Comparison of ENCODE assay signal across 8 cellular contexts in genomic region chr15:47711654-47712053, GRCh38. TPM values are rescaled to one million over a fixed set of nuclear protein-coding genes. Genes with fewer than 3 reads are reported as not detected.
DNase-seq lines count a peak whose midpoint lies in the region; ATAC-seq, FAIRE-seq and TF ChIP-seq lines count a peak whose summit lies in the region.

No MANE protein-coding gene starts in this region.

- H3K4me1 Mint-ChIP-seq in nephron progenitor cell = peaks cover 28% of the 10 kb centered on the region

- BruUV-seq in K562 (replicated peaks; lab: Mats Ljungman, UMichigan) = no TSS peak

- no peaks in the 10 kb centered on the region for H3K9me3 Mint-ChIP-seq in nephron progenitor cell

- H3K4me2 ChIP-seq in K562 (ENCODE audit: insufficient read depth, low read length) = no peak overlapping the region

- POLR2A ChIA-PET in K562 (lab: Yijun Ruan, JAX) = no interaction called here

- peak; percentile 52 for TF ChIP-seq RAD21 in Ishikawa (IDR thresholded peaks at IDR 0.05; ENCODE audit: low read depth)
- peak in 1 of 2 experiments; percentile 25; a peak in 1 of 4 replicates for TF ChIP-seq RAD21 in K562 (CRISPR knock-in tag; conservative IDR thresholded peaks at IDR 0.05 in 1 of 2, IDR thresholded peaks at IDR 0.05 in 1 of 2)

- TF ChIP-seq POLR2A in K562 (conservative IDR thresholded peaks at IDR 0.05) = no peak
- TF ChIP-seq POLR2A in sigmoid colon (IDR thresholded peaks at IDR 0.05) = no peak

- no peaks in the 10 kb centered on the region for H3K36me3 Mint-ChIP-seq in nephron progenitor cell (ENCODE audit: low read depth)

- H3K36me3 ChIP-seq in K562 (ENCODE audit: control insufficient read depth, insufficient read depth, low read length) (no peaks in the 10 kb centered on the region), sigmoid colon (no peaks in the 10 kb centered on the region)

- H3K4me3 ChIP-seq in K562 = no peak overlapping the region
- H3K4me3 ChIP-seq in sigmoid colon = no peak overlapping the region

- H3K27ac ChIP-seq in K562 (ENCODE audit: extremely low read depth, low read depth, low read length) (no peak overlapping the region), sigmoid colon (no peak overlapping the region)

- TF ChIP-seq CTCF in K562 (IDR thresholded peaks at IDR 0.05 in 2 of 3, conservative IDR thresholded peaks at IDR 0.05 in 1 of 3; ENCODE audit: insufficient read depth in 2 of 3, low read depth in 1 of 3, low read length in 3 of 3) (peak in 2 of 3 experiments; percentile 15 to 24; a peak in 1 of 6 replicates), nephron progenitor cell (IDR thresholded peaks at IDR 0.05) (peak; percentile 55), sigmoid colon (IDR thresholded peaks at IDR 0.05) (peak in 1 of 4 experiments; percentile 16)

- H3K9me3 ChIP-seq in K562 (replicated peaks; ENCODE audit: control insufficient read depth, insufficient read depth, low read depth, low read length) = no peaks in the 10 kb centered on the region
- H3K9me3 ChIP-seq in sigmoid colon = no peaks in the 10 kb centered on the region

- no peak for FAIRE-seq in K562 (lab: Jason Lieb, UNC)

- no peak overlapping the region for H3K27ac Mint-ChIP-seq in nephron progenitor cell

- in situ Hi-C loops in K562 (cut with MboI) = no loop called here

- DNase-seq in EH (ENCODE audit: low read depth) (peak; percentile 31), K562 (ENCODE audit: extremely low read depth in 1 of 4, low spot score in 3 of 4) (peak in 1 of 4 experiments; percentile 2), nephron progenitor cell (no peak), sigmoid colon (no peak), AG08395 (ENCODE audit: low spot score) (no peak)
- no peak for DNase-seq in activated CD4-positive, alpha-beta T cell treated with anti-CD3 and anti-CD28 coated beads for 1 hour

- H3K79me2 ChIP-seq in K562 (ENCODE audit: control insufficient read depth, insufficient read depth, low read length) = no peaks in the 10 kb centered on the region

- H3K4me1 ChIP-seq in K562 (replicated peaks in 1 of 2; ENCODE audit: control insufficient read depth in 2 of 2, insufficient read depth in 2 of 2, low read length in 2 of 2) (no peaks in the 10 kb centered on the region), sigmoid colon (peaks cover 0 to 11% (median 7%) of the 10 kb centered on the region in 4 donors)

- no peaks in the 10 kb centered on the region for H3K9me1 ChIP-seq in K562 (ENCODE audit: control insufficient read depth, insufficient read depth, low read length)

- peaks cover 8% of the 10 kb centered on the region for H3K27me3 Mint-ChIP-seq in nephron progenitor cell (ENCODE audit: low read depth, poor library complexity)

- H3K4me3 Mint-ChIP-seq in nephron progenitor cell = no peak overlapping the region

- no peak overlapping the region for H2AFZ ChIP-seq in K562 (ENCODE audit: low read depth, low read length)

- no peaks in the 10 kb centered on the region for H3K27me3 ChIP-seq in K562 (ENCODE audit: control insufficient read depth in 2 of 2, insufficient read depth in 2 of 2, low read length in 2 of 2)
- H3K27me3 ChIP-seq in sigmoid colon = peaks cover 0 to 6% (median 0%) of the 10 kb centered on the region in 3 donors

- TF ChIP-seq EP300 in Ishikawa (IDR thresholded peaks at IDR 0.05; ENCODE audit: borderline replicate concordance) (no peak), K562 (IDR thresholded peaks at IDR 0.05; ENCODE audit: low read length) (no peak), sigmoid colon (IDR thresholded peaks at IDR 0.05) (no peak)

- H3K9ac ChIP-seq in K562 (ENCODE audit: insufficient read depth in 1 of 2, low read depth in 2 of 2, low read length in 2 of 2) = no peak overlapping the region

- intact Hi-C loops in K562 (cut with micrococcal nuclease) (no loop called here), sigmoid colon (cut with DNase I) (no loop called here)

- H4K20me1 ChIP-seq in K562 (replicated peaks; ENCODE audit: control insufficient read depth, insufficient read depth, low read length) = no peaks in the 10 kb centered on the region

- CTCF ChIA-PET in K562 (lab: Yijun Ruan, JAX; ENCODE audit: low intra/inter-chr PET ratio) = no interaction called here

- ATAC-seq in K562 (no peak), HG02588 (IDR thresholded peaks at IDR 0.05; ENCODE audit: unreplicated experiment) (no peak)

TF ChIP-seq in Ishikawa, 13 proteins besides CTCF, POLR2A, EP300 and RAD21 (continues in another document):
- no peak for TF ChIP-seq FOXM1 (IDR thresholded peaks at IDR 0.05; ENCODE audit: borderline replicate concordance, low read depth)
- no peak for TF ChIP-seq MAX (IDR thresholded peaks at IDR 0.05)
- no peak for TF ChIP-seq TCF12 (IDR thresholded peaks at IDR 0.05; ENCODE audit: low read depth)
- TF ChIP-seq EGR1 (IDR thresholded peaks at IDR 0.05) = no peak
- no peak for TF ChIP-seq CEBPB (IDR thresholded peaks at IDR 0.05)
- no peak for TF ChIP-seq YY1 (IDR thresholded peaks at IDR 0.05; ENCODE audit: low read depth)
- no peak for TF ChIP-seq NFIC (IDR thresholded peaks at IDR 0.05)

TF ChIP-seq in K562, 482 proteins besides CTCF, POLR2A, EP300 and RAD21 (continues in another document):
- TF ChIP-seq RERE (CRISPR knock-in tag; IDR thresholded peaks at IDR 0.05; ENCODE audit: borderline replicate concordance) = no peak
- no peak for TF ChIP-seq RFX1 (IDR thresholded peaks at IDR 0.05)

RNA-seq across cellular contexts. Expression of gene SEMA6D, which starts 5.7 kb away (rescaled TPM):
- not detected in 2 replicates for total RNA-seq in K562 (2011; cell fraction: chromatin; rRNA removed; ENCODE audit: low replicate concordance)
- not detected in 2 replicates for total RNA-seq in K562 (2011; cell fraction: nucleolus; rRNA removed)
- total RNA-seq in K562 (2011; cell fraction: nucleoplasm; rRNA removed) = not detected in 2 replicates
- total RNA-seq in K562 (2014; rRNA removed) = not detected in 2 replicates
- total RNA-seq in K562 (2014; rRNA removed; fragmentation: Illumina TruSeq; extraction: Trizol) = not detected in 2 replicates
- not detected in 2 replicates for total RNA-seq in K562 (2015; rRNA removed; fragmentation: Illumina TruSeq; extraction: Trizol)
- not detected in 2 replicates for total RNA-seq in K562 (2021)
- not detected in 2 replicates for polyA plus RNA-seq in K562 (2011; rRNA removed)
- polyA plus RNA-seq in K562 (2011; cell fraction: cytosol; rRNA removed) = not detected in 2 replicates
- not detected in 2 replicates for polyA plus RNA-seq in K562 (2011; cell fraction: nucleus; rRNA removed)
- not detected in 2 replicates for polyA plus RNA-seq in K562 (2012)
- not detected in 2 replicates for polyA plus RNA-seq in K562 (2014; fragmentation: Illumina TruSeq; extraction: Trizol)
- not detected for polyA plus RNA-seq in K562 (2014; fragmentation: Nextera tagmentation; extraction: Ambion mirVana)
- polyA plus RNA-seq in K562 (2014; rRNA removed) = not detected in 2 replicates
- not detected in 2 replicates for polyA minus RNA-seq in K562 (2011; rRNA and poly(A)+ RNA removed)
- 0.18 TPM in 1 of 2 replicates, not detected in the other for polyA minus RNA-seq in K562 (2011; cell fraction: cytosol; rRNA and poly(A)+ RNA removed)
- polyA minus RNA-seq in K562 (2011; cell fraction: nucleus; rRNA and poly(A)+ RNA removed) = 0.27 TPM in 1 of 2 replicates, not detected in the other
- total RNA-seq in sigmoid colon = 10 to 100 TPM in 1 of 4 donors, 1 to 10 TPM in 3; 5.6 to 12.5 (median 6.6) TPM
- 10 to 100 TPM in 1 of 3 donors, 1 to 10 TPM in 2; 2.4 to 10.4 (median 2.8) TPM for polyA plus RNA-seq in sigmoid colon

Comparison
In these comparisons a context has a peak if more than half of its experiments do, and no peak if none do; other contexts are left out.
1. RNA of gene SEMA6D, which starts 5.7 kb away (total RNA-seq): 5.6 to 12.5 TPM in sigmoid colon; not detected in K562; every median in the first group is over 4 times any median in the second.